In genomic region chr6:87919416-87919815, GRCh38 we compare ENCODE assay signal across 27 cellular contexts.
"Had no signal": no experiment of that assay in that cellular context is flagged by ENCODE, and none has a peak within 500 bp of the region (broad histone marks: within the 10 kb centered on the region; RNA-seq: fewer than 3 reads in every experiment).

No MANE protein-coding gene starts in this region.

- H3K27me3 Mint-ChIP-seq: naive B cell, progenitor cell of endocrine pancreas had no signal

- H3K79me2 ChIP-seq: parathyroid adenoma had no signal

- ATAC-seq: foreskin keratinocyte; gastroesophageal sphincter; heart left ventricle; left cardiac atrium; left lung; mucosa of descending colon; natural killer cell treated with Interleukin-12 subunit alpha and Interleukin-12 subunit beta and Interleukin-15 and Interleukin-18, amount 100 ng/mL, for 72 hours; right lobe of liver; stimulated activated naive CD8-positive, alpha-beta T cell treated with anti-CD3 and anti-CD28 coated beads, Interleukin-15, amount 100 ng/mL, for 72 hours; upper lobe of right lung had no signal

- DNase-seq: dermis blood vessel endothelial cell; effector memory CD4-positive, alpha-beta T cell; foreskin keratinocyte; heart left ventricle; hippocampal formation; left cardiac atrium; left lung; mesenchymal stem cell; mucosa of descending colon; naive B cell; right lobe of liver; small intestine; stimulated activated CD4-positive, alpha-beta T cell treated with anti-CD3 and anti-CD28 coated beads, Interleukin-15, amount 100 ng/mL, for 24 hours; stimulated activated CD4-positive, alpha-beta T cell treated with anti-CD3 and anti-CD28 coated beads, Interleukin-2, amount 100 ng/mL, for 48 hours; stimulated activated naive CD4-positive, alpha-beta T cell; stimulated activated naive CD8-positive, alpha-beta T cell treated with anti-CD3 and anti-CD28 coated beads, Interleukin-15, amount 100 ng/mL, for 72 hours; transverse colon; upper lobe of right lung; uterus had no signal

- H3K27me3 ChIP-seq: esophagus muscularis mucosa, gastroesophageal sphincter, left lung, neural progenitor cell, right lobe of liver, suprapubic skin, transverse colon, upper lobe of right lung, uterus had no signal

- H3K9me3 Mint-ChIP-seq: natural killer cell treated with Interleukin-12 subunit alpha and Interleukin-12 subunit beta and Interleukin-15 and Interleukin-18, amount 100 ng/mL, for 72 hours; stimulated activated naive CD8-positive, alpha-beta T cell treated with anti-CD3 and anti-CD28 coated beads, Interleukin-15, amount 100 ng/mL, for 72 hours had no signal

- H3K4me1 ChIP-seq: esophagus muscularis mucosa, foreskin keratinocyte, gastroesophageal sphincter, heart left ventricle, left lung, parathyroid adenoma, right lobe of liver, suprapubic skin, transverse colon, upper lobe of right lung, uterus had no signal

- H3K9me3 ChIP-seq: left lung, mucosa of descending colon, right lobe of liver, suprapubic skin, transverse colon, upper lobe of right lung, uterus had no signal

- H3K4me2 ChIP-seq: neural progenitor cell had no signal

- H3K4me1 Mint-ChIP-seq: mesothelial cell of epicardium had no signal

- H3K4me3 ChIP-seq: esophagus muscularis mucosa, gastroesophageal sphincter, heart left ventricle, left lung, mucosa of descending colon, neural progenitor cell, right lobe of liver, suprapubic skin, transverse colon, upper lobe of right lung, uterus had no signal

- H3K36me3 ChIP-seq: esophagus muscularis mucosa, gastroesophageal sphincter, heart left ventricle, left lung, neural progenitor cell, right lobe of liver, suprapubic skin, transverse colon, upper lobe of right lung, uterus had no signal

- H3K27ac ChIP-seq: esophagus muscularis mucosa, foreskin keratinocyte, gastroesophageal sphincter, heart left ventricle, left lung, neural progenitor cell, parathyroid adenoma, right lobe of liver, suprapubic skin, transverse colon, upper lobe of right lung, uterus had no signal

- H3K9ac ChIP-seq: neural progenitor cell, parathyroid adenoma had no signal

- H3K27ac Mint-ChIP-seq: mesothelial cell of epicardium; natural killer cell treated with Interleukin-12 subunit alpha and Interleukin-12 subunit beta and Interleukin-15 and Interleukin-18, amount 100 ng/mL, for 72 hours; neural progenitor cell; progenitor cell of endocrine pancreas; stimulated activated naive CD8-positive, alpha-beta T cell treated with anti-CD3 and anti-CD28 coated beads, Interleukin-15, amount 100 ng/mL, for 72 hours had no signal

- H2AFZ ChIP-seq: neural progenitor cell, parathyroid adenoma had no signal

- H3K4me3 Mint-ChIP-seq: mesothelial cell of epicardium; natural killer cell treated with Interleukin-12 subunit alpha and Interleukin-12 subunit beta and Interleukin-15 and Interleukin-18, amount 100 ng/mL, for 72 hours; neural progenitor cell; stimulated activated naive CD8-positive, alpha-beta T cell treated with anti-CD3 and anti-CD28 coated beads, Interleukin-15, amount 100 ng/mL, for 72 hours had no signal

- H3K36me3 Mint-ChIP-seq: mesothelial cell of epicardium; naive B cell; natural killer cell treated with Interleukin-12 subunit alpha and Interleukin-12 subunit beta and Interleukin-15 and Interleukin-18, amount 100 ng/mL, for 72 hours; neural progenitor cell had no signal
